19 cellular contexts compared by ENCODE assay signal in genomic region chr1:21663951-21664805, GRCh38. TPM values are rescaled to one million over a fixed set of nuclear protein-coding genes. Genes with fewer than 3 reads are reported as not detected.
DNase-seq lines count a peak whose midpoint lies in the region; FAIRE-seq and TF ChIP-seq lines count a peak whose summit lies in the region.
"Had no signal": no experiment of that assay in that cellular context is flagged by ENCODE, and none has a peak within 500 bp of the region (broad histone marks: within the 10 kb centered on the region; RNA-seq: fewer than 3 reads in every experiment).

No MANE protein-coding gene starts in this region.

- no peak for FAIRE-seq in astrocyte (lab: Jason Lieb, UNC)
- FAIRE-seq: keratinocyte had no signal

- no peak overlapping the region for H2BK5ac ChIP-seq in mesendoderm (ENCODE audit: low read length)

- H3K56ac ChIP-seq in mesendoderm (ENCODE audit: low read length): no peak overlapping the region

- no peak overlapping the region for H3K23ac ChIP-seq in mesendoderm (ENCODE audit: low read length)

- no peaks in the 10 kb centered on the region for H3K36me3 ChIP-seq in BLaER1 treated with 17β-estradiol and CSF1 and Interleukin-3, amounts not matched to agents 10 nM and 100 nM
- no peaks in the 10 kb centered on the region for H3K36me3 ChIP-seq in astrocyte (ENCODE audit: insufficient read depth, low read length)
- no peaks in the 10 kb centered on the region for H3K36me3 ChIP-seq in mesendoderm (ENCODE audit: control insufficient read depth, insufficient read depth, low read length)
- H3K36me3 ChIP-seq in HAP-1 (replicated peaks): no peaks in the 10 kb centered on the region
- H3K36me3 ChIP-seq: ascending aorta had no signal

- no peak overlapping the region for H3K4ac ChIP-seq in mesendoderm (ENCODE audit: low read depth, low read length)

- peak overlapping the region in 2 of 10 experiments; percentile 40 to 43; a peak in 3 of 20 replicates for H3K4me3 ChIP-seq in BLaER1 treated with 17β-estradiol and CSF1 and Interleukin-3, amounts not matched to agents 10 nM and 100 nM
- no peak overlapping the region for H3K4me3 ChIP-seq in astrocyte (ENCODE audit: insufficient read depth, low read depth, low read length)
- no peak overlapping the region for H3K4me3 ChIP-seq in mesendoderm (ENCODE audit: low read length)
- no peak overlapping the region for H3K4me3 ChIP-seq in HAP-1
- H3K4me3 ChIP-seq: ascending aorta, thyroid gland had no signal

- H3K27me3 ChIP-seq in BLaER1 treated with 17β-estradiol and CSF1 and Interleukin-3, amounts not matched to agents 10 nM and 100 nM: peaks cover 0 to 24% (median 19%) of the 10 kb centered on the region in 11 experiments; a peak in 16 of 22 replicates
- H3K27me3 ChIP-seq in astrocyte (ENCODE audit: insufficient read depth, low read length) (peaks cover 46% of the 10 kb centered on the region), mesendoderm (ENCODE audit: insufficient read depth, low read length, poor library complexity) (no peaks in the 10 kb centered on the region), HAP-1 (ENCODE audit: low read depth) (no peaks in the 10 kb centered on the region)
- H3K27me3 ChIP-seq: thyroid gland had no signal

- peaks cover 46% of the 10 kb centered on the region for H3K27me3 Mint-ChIP-seq in astrocyte (ENCODE audit: low read depth, unreplicated experiment)

- H3K4me3 Mint-ChIP-seq in astrocyte (ENCODE audit: unreplicated experiment): peak overlapping the region; percentile 47
- H3K4me3 Mint-ChIP-seq: activated CD8-positive, alpha-beta T cell treated with anti-CD3 and anti-CD28 coated beads, Interleukin-2, amount 10 ng/mL, durations not matched to agents 7 days and 5 days; activated T-helper 17 cell treated with anti-CD3 and anti-CD28 coated beads, Interleukin-2, amount 50 U/mL, for 72 hours; mesothelial cell of epicardium had no signal

- no peak overlapping the region for H2BK15ac ChIP-seq in mesendoderm (replicated peaks; ENCODE audit: low read depth)

- TF ChIP-seq CTCF in astrocyte (IDR thresholded peaks at IDR 0.05; ENCODE audit: insufficient read depth, low read depth, low read length): no peak

- H4K5ac ChIP-seq in mesendoderm (ENCODE audit: low read length): no peak overlapping the region

- peak overlapping the region; percentile 44 to 98 (median 83) for H3K4me2 ChIP-seq in BLaER1 treated with 17β-estradiol and CSF1 and Interleukin-3, amounts not matched to agents 10 nM and 100 nM
- H3K4me2 ChIP-seq in astrocyte (ENCODE audit: low read length) (no peak overlapping the region), mesendoderm (ENCODE audit: low read length) (no peak overlapping the region)

- H3K9me3 Mint-ChIP-seq in astrocyte (ENCODE audit: unreplicated experiment): no peaks in the 10 kb centered on the region
- H3K9me3 Mint-ChIP-seq: activated T-helper 17 cell treated with anti-CD3 and anti-CD28 coated beads, Interleukin-2, amount 50 U/mL, for 72 hours; mesothelial cell of epicardium had no signal

- peak; percentile 19 for DNase-seq in GDM1 (lab: John Stamatoyannopoulos, UW)
- DNase-seq in astrocyte (ENCODE audit: low read depth): no peak
- peak; percentile 23 for DNase-seq in mesendoderm
- DNase-seq in HAP-1 (ENCODE audit: low spot score in 2 of 2): no peak
- no peak for DNase-seq in GM03348 (ENCODE audit: low spot score)
- no peak for DNase-seq in activated gamma-delta T cell (lab: John Stamatoyannopoulos, UW)
- DNase-seq: activated CD8-positive, alpha-beta T cell treated with anti-CD3 and anti-CD28 coated beads, Interleukin-2, amount 10 ng/mL, durations not matched to agents 7 days and 5 days; dermis blood vessel endothelial cell; IMR-90; NCI-H1048; NCI-H2107; NCI-H526 treated with DMSO at 0.1 percent for 48 hours; stimulated activated CD4-positive, alpha-beta T cell treated with anti-CD3 and anti-CD28 coated beads, Interleukin-4, amount 100 ng/mL, for 1 hour had no signal

- in situ Hi-C loops in HAP-1 (cut with MboI; ENCODE audit: low sequenced_read_pairs): no loop called here

- no peak overlapping the region for H3K18ac ChIP-seq in mesendoderm (ENCODE audit: low read length)

- H2AK5ac ChIP-seq in mesendoderm (ENCODE audit: low read length): no peak overlapping the region

- WGBS in mesendoderm (ENCODE audit: extremely low coverage, insufficient coverage, low lambda C conversion rate): no CpG with 5 or more reads among the region's 16 CpGs

- no peaks in the 10 kb centered on the region for H3K9me3 ChIP-seq in BLaER1 treated with 17β-estradiol and CSF1 and Interleukin-3, amounts not matched to agents 10 nM and 100 nM (replicated peaks in 1 of 11)
- H3K9me3 ChIP-seq in astrocyte (ENCODE audit: insufficient read depth, low read depth, low read length) (no peaks in the 10 kb centered on the region), HAP-1 (no peaks in the 10 kb centered on the region; the same call in 1 of the 2 replicates)
- H3K9me3 ChIP-seq: ascending aorta, thyroid gland had no signal

- H3K79me1 ChIP-seq in mesendoderm (ENCODE audit: low read length): no peaks in the 10 kb centered on the region

- H2AFZ ChIP-seq in astrocyte (ENCODE audit: low read depth, low read length): no peak overlapping the region

- H3K4me1 ChIP-seq in BLaER1 treated with 17β-estradiol and CSF1 and Interleukin-3, amounts not matched to agents 10 nM and 100 nM: peaks cover 54 to 70% (median 66%) of the 10 kb centered on the region in 10 experiments
- peaks cover 6% of the 10 kb centered on the region for H3K4me1 ChIP-seq in astrocyte (ENCODE audit: insufficient read depth, low read length)
- H3K4me1 ChIP-seq in mesendoderm (ENCODE audit: control insufficient read depth, low read depth, low read length): no peaks in the 10 kb centered on the region
- H3K4me1 ChIP-seq in HAP-1: no peaks in the 10 kb centered on the region; the same call in 1 of the 2 replicates

- no peak overlapping the region for H2BK120ac ChIP-seq in mesendoderm (ENCODE audit: low read depth, low read length)

- peak overlapping the region in 2 of 11 experiments; percentile 0 to 27; a peak in 1 of 22 replicates for H3K9ac ChIP-seq in BLaER1 treated with 17β-estradiol and CSF1 and Interleukin-3, amounts not matched to agents 10 nM and 100 nM
- no peak overlapping the region for H3K9ac ChIP-seq in astrocyte (ENCODE audit: low read length)
- H3K9ac ChIP-seq in mesendoderm (ENCODE audit: low read length): no peak overlapping the region

- H3K36me3 Mint-ChIP-seq in astrocyte (ENCODE audit: low read depth, unreplicated experiment): no peaks in the 10 kb centered on the region
- H3K36me3 Mint-ChIP-seq: mesothelial cell of epicardium had no signal

- no peaks in the 10 kb centered on the region for H3K79me2 ChIP-seq in astrocyte (ENCODE audit: insufficient read depth, low read length)
- no peaks in the 10 kb centered on the region for H3K79me2 ChIP-seq in mesendoderm (ENCODE audit: control insufficient read depth, insufficient read depth, low read length)

- H3K4me1 Mint-ChIP-seq in astrocyte (ENCODE audit: low read depth, unreplicated experiment): peaks cover 2% of the 10 kb centered on the region
- H3K4me1 Mint-ChIP-seq: mesothelial cell of epicardium had no signal

- H4K8ac ChIP-seq in mesendoderm (ENCODE audit: low read depth, low read length): no peak overlapping the region

- no peak overlapping the region for H3K27ac Mint-ChIP-seq in astrocyte (ENCODE audit: unreplicated experiment)
- H3K27ac Mint-ChIP-seq: activated CD8-positive, alpha-beta T cell treated with anti-CD3 and anti-CD28 coated beads, Interleukin-2, amount 10 ng/mL, durations not matched to agents 7 days and 5 days; activated T-helper 17 cell treated with anti-CD3 and anti-CD28 coated beads, Interleukin-2, amount 50 U/mL, for 72 hours; mesothelial cell of epicardium had no signal

- no peak overlapping the region for H3K27ac ChIP-seq in BLaER1 treated with 17β-estradiol and CSF1 and Interleukin-3, amounts not matched to agents 10 nM and 100 nM
- H3K27ac ChIP-seq in astrocyte (ENCODE audit: low read depth, low read length) (no peak overlapping the region), mesendoderm (ENCODE audit: low read depth, low read length) (no peak overlapping the region)
- H3K27ac ChIP-seq: ascending aorta had no signal

- peaks cover 0 to 47% (median 6%) of the 10 kb centered on the region in 11 experiments; a peak in 12 of 22 replicates for H4K20me1 ChIP-seq in BLaER1 treated with 17β-estradiol and CSF1 and Interleukin-3, amounts not matched to agents 10 nM and 100 nM
- H4K20me1 ChIP-seq in astrocyte (ENCODE audit: insufficient read depth, low read length): peaks cover 22% of the 10 kb centered on the region

RNA-seq across cellular contexts. Expression of gene RAP1GAP, which starts 5.0 kb away (rescaled TPM):
- total RNA-seq in astrocyte: 3.2 and 5.4 TPM in 2 replicates
- 8.2 TPM for polyA plus RNA-seq in mesendoderm (2013, experiment 1 of 2)
- polyA plus RNA-seq in mesendoderm (2013, experiment 2 of 2): 7.9 TPM

Comparison
In these comparisons a context has a peak if more than half of its experiments do, and no peak if none do; other contexts are left out.
1. H3K4me2 ChIP-seq: peak in BLaER1 treated with 17β-estradiol and CSF1 and Interleukin-3, amounts not matched to agents 10 nM and 100 nM (11 of 11); none in astrocyte (single experiment) and mesendoderm (single experiment).
2. DNase-seq: peak in GDM1 (single experiment) and mesendoderm (single experiment); none in astrocyte (single experiment), HAP-1 (0 of 2), GM03348 (single experiment) and activated gamma-delta T cell (single experiment).